In the genomic region with DNA sequence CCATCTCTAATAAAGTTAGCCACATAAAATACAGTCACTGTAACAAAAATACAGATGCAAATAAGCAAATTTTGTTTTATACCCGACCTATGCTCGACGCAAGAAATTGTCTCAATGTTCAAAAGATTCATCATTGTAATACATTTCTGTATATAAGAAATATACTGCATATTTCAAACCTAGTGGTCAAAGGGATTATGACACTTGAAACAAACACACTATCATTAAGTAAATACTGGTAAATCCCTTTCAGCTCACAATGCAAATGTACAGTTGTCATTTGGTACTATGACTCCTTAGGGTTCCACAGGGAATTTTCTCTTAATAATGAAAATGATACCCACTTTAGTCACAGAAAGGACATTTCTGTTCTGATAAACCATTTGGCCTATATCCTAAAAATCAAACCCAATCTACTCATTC, we compare ENCODE assay signal across 8 cellular contexts. TPM values are rescaled to one million over a fixed set of nuclear protein-coding genes. Genes with fewer than 3 reads are reported as not detected.
DNase-seq lines count a peak whose midpoint lies in the region; ATAC-seq, FAIRE-seq and TF ChIP-seq lines count a peak whose summit lies in the region.

No MANE protein-coding gene starts in this region.

- peaks cover 61% of the 10 kb centered on the region for H3K4me1 ChIP-seq in Loucy (ENCODE audit: insufficient read depth, low read length, poor library complexity, severe bottlenecking)
- H3K4me1 ChIP-seq in astrocyte (ENCODE audit: insufficient read depth, low read length): peaks cover 28% of the 10 kb centered on the region

- H3K79me2 ChIP-seq in Loucy (ENCODE audit: insufficient read depth, low read length): peaks cover 75% of the 10 kb centered on the region
- H3K79me2 ChIP-seq in astrocyte (ENCODE audit: insufficient read depth, low read length): peaks cover 77% of the 10 kb centered on the region

- H3F3A ChIP-seq in Loucy (ENCODE audit: low read depth): peaks cover 12% of the 10 kb centered on the region

- H2AFZ ChIP-seq in Loucy (ENCODE audit: low read length): no peak overlapping the region
- no peak overlapping the region for H2AFZ ChIP-seq in astrocyte (ENCODE audit: low read depth, low read length)

- no peaks in the 10 kb centered on the region for H3K9me2 ChIP-seq in Loucy (replicated peaks; ENCODE audit: low read depth, low read length)

- peak overlapping the region; percentile 98 for H3K4me2 ChIP-seq in Loucy (ENCODE audit: low read depth, low read length, poor library complexity, severe bottlenecking)
- peak overlapping the region; percentile 100 for H3K4me2 ChIP-seq in astrocyte (ENCODE audit: low read length)

- peaks cover 18% of the 10 kb centered on the region for H3K4me1 Mint-ChIP-seq in astrocyte (ENCODE audit: low read depth, unreplicated experiment)

- no peaks in the 10 kb centered on the region for H3K36me3 ChIP-seq in Loucy (ENCODE audit: insufficient read depth, low read length)
- no peaks in the 10 kb centered on the region for H3K36me3 ChIP-seq in astrocyte (ENCODE audit: insufficient read depth, low read length)

- H3K9ac ChIP-seq in Loucy (ENCODE audit: low read depth, low read length, poor library complexity, severe bottlenecking) (peak overlapping the region; percentile 91), astrocyte (ENCODE audit: low read length) (peak overlapping the region; percentile 53)

- FAIRE-seq in astrocyte (lab: Jason Lieb, UNC): no peak

- H3K27ac Mint-ChIP-seq in astrocyte (ENCODE audit: unreplicated experiment): peak overlapping the region; percentile 83

- peaks cover 40% of the 10 kb centered on the region for H4K20me1 ChIP-seq in Loucy (ENCODE audit: insufficient read depth, low read length, poor library complexity, severe bottlenecking)
- H4K20me1 ChIP-seq in astrocyte (ENCODE audit: insufficient read depth, low read length): peaks cover 12% of the 10 kb centered on the region

- H3K27me3 ChIP-seq in Loucy (ENCODE audit: insufficient read depth, low read length, poor library complexity, severe bottlenecking) (no peaks in the 10 kb centered on the region), astrocyte (ENCODE audit: insufficient read depth, low read length) (no peaks in the 10 kb centered on the region)

- H3K27me3 Mint-ChIP-seq in astrocyte (ENCODE audit: low read depth, unreplicated experiment): no peaks in the 10 kb centered on the region

- no peak for ATAC-seq in GM19397 (IDR thresholded peaks at IDR 0.05; ENCODE audit: unreplicated experiment)

- DNase-seq in NCI-H748 (lab: John Stamatoyannopoulos, UW; ENCODE audit: unreplicated experiment): peak; percentile 12
- no peak for DNase-seq in NCI-H748 treated with DMSO at 0.1 percent for 48 hours (lab: John Stamatoyannopoulos, UW)
- DNase-seq in astrocyte (ENCODE audit: low read depth): peak; percentile 47
- DNase-seq in lung microvascular endothelial cell (ENCODE audit: low read depth in 2 of 2): peak; percentile 61 to 70
- DNase-seq in NCI-H187 treated with DMSO at 0.1 percent for 48 hours (lab: John Stamatoyannopoulos, UW): no peak
- DNase-seq in activated CD8-positive, alpha-beta memory T cell treated with anti-CD3 and anti-CD28 coated beads for 24 hours: no peak

- H3K27ac ChIP-seq in astrocyte (ENCODE audit: low read depth, low read length): no peak overlapping the region

- TF ChIP-seq CTCF in Loucy (conservative IDR thresholded peaks at IDR 0.05; ENCODE audit: low read length): peak; percentile 61
- peak; percentile 32 for TF ChIP-seq CTCF in astrocyte (IDR thresholded peaks at IDR 0.05; ENCODE audit: insufficient read depth, low read depth, low read length)

- H3K4me3 ChIP-seq in Loucy (ENCODE audit: low read length, poor library complexity, severe bottlenecking) (peak overlapping the region; percentile 83), astrocyte (ENCODE audit: insufficient read depth, low read depth, low read length) (no peak overlapping the region)

- H3K9me3 ChIP-seq in Loucy (ENCODE audit: insufficient read depth, low read depth, low read length): no peaks in the 10 kb centered on the region
- no peaks in the 10 kb centered on the region for H3K9me3 ChIP-seq in astrocyte (ENCODE audit: insufficient read depth, low read depth, low read length)

- no peaks in the 10 kb centered on the region for H3K9me3 Mint-ChIP-seq in astrocyte (ENCODE audit: unreplicated experiment)

- H3K4me3 Mint-ChIP-seq in astrocyte (ENCODE audit: unreplicated experiment): peak overlapping the region; percentile 91

- no peaks in the 10 kb centered on the region for H3K36me3 Mint-ChIP-seq in astrocyte (ENCODE audit: low read depth, unreplicated experiment)

RNA-seq across cellular contexts. Expression of gene HIVEP2, which starts 2.2 kb away (rescaled TPM):
- 17.0 and 21.2 TPM in 2 replicates for total RNA-seq in astrocyte
- 5.9 and 14.3 TPM in 2 replicates for total RNA-seq in lung microvascular endothelial cell

Comparison
In these comparisons a context has a peak if more than half of its experiments do, and no peak if none do; other contexts are left out.
1. DNase-seq: peak in NCI-H748 (single experiment), astrocyte (single experiment) and lung microvascular endothelial cell (2 of 2); none in NCI-H748 treated with DMSO at 0.1 percent for 48 hours (single experiment), NCI-H187 treated with DMSO at 0.1 percent for 48 hours (single experiment) and activated CD8-positive, alpha-beta memory T cell treated with anti-CD3 and anti-CD28 coated beads for 24 hours (single experiment).